In the genomic region with DNA sequence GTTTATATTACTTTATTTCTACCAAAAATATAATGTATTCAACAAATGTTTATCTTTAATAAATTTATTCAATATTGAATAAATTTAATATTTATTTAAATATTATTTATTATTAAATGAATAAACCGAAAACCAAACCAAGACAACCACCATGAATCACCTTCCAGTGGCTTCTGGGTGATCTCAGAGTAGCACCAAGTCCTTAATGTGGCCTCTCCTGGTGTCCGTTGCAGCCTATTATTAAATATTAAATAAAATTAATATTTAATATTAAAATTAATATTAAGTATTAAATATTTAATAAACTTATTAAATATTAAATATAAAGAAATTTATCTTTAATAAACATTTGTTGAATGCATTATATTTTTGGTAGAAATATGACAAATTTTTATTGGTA, we compare ENCODE assay signal across 8 cellular contexts.
"Had no signal": no experiment of that assay in that cellular context is flagged by ENCODE, and none has a peak within 500 bp of the region (broad histone marks: within the 10 kb centered on the region; RNA-seq: fewer than 3 reads in every experiment).

No MANE protein-coding gene starts in this region.

- ATAC-seq: GM23338, HepG2 had no signal

- H3K9me3 Mint-ChIP-seq: GM23338, H9, IgD-negative memory B cell had no signal

- H3K36me3 Mint-ChIP-seq: IgD-negative memory B cell had no signal

- DNase-seq: H9, HCEC 1CT, KG1 had no signal

- H3K4me3 Mint-ChIP-seq: GM23338, H9, IgD-negative memory B cell had no signal

- FAIRE-seq: H1, H54, HepG2 had no signal

- H3K27ac Mint-ChIP-seq: GM23338, H9, IgD-negative memory B cell had no signal

- H3K4me1 Mint-ChIP-seq: GM23338 had no signal
